1 cellular context compared by ENCODE assay signal in genomic region chr11:47406896-47407745, GRCh38.
A peak's percentile ranks its signal among the peaks of the same experiment; 100 is the strongest.
TF ChIP-seq lines count a peak whose summit lies in the region.

No MANE protein-coding gene starts in this region.

TF ChIP-seq in K562, 482 proteins besides CTCF, POLR2A, EP300 and RAD21 (continues in another document):
- peak; percentile 52; the same call in 1 of the 2 replicates for TF ChIP-seq ZBTB33 (CRISPR knock-in tag; IDR thresholded peaks at IDR 0.05)
- TF ChIP-seq POLR2G (IDR thresholded peaks at IDR 0.05; ENCODE audit: low read depth, low read length) = no peak
- TF ChIP-seq CEBPG (CRISPR knock-in tag; IDR thresholded peaks at IDR 0.05) = peak; percentile 59
- peak; percentile 39 to 67; a peak in 2 of 4 replicates for TF ChIP-seq CEBPG (tag; conservative IDR thresholded peaks at IDR 0.05 in 1 of 2, IDR thresholded peaks at IDR 0.05 in 1 of 2)
- TF ChIP-seq ZNF586 (CRISPR knock-in tag; conservative IDR thresholded peaks at IDR 0.05) = no peak
- TF ChIP-seq ZNF316 (IDR thresholded peaks at IDR 0.05) = peak; percentile 96
- TF ChIP-seq HEY1 (CRISPR knock-in tag; IDR thresholded peaks at IDR 0.05; ENCODE audit: borderline replicate concordance) = no peak
- peak; percentile 78 for TF ChIP-seq MAFG (tag; conservative IDR thresholded peaks at IDR 0.05)
- 0 out of 2 replicates have a peak, but pooled peaks have one; percentile 10 for TF ChIP-seq NFRKB (IDR thresholded peaks at IDR 0.05; ENCODE audit: low read depth)
- no peak for TF ChIP-seq SETDB1 (IDR thresholded peaks at IDR 0.05; ENCODE audit: low read length)
- no peak for TF ChIP-seq OTX1 (CRISPR knock-in tag; IDR thresholded peaks at IDR 0.05)
- no peak for TF ChIP-seq ETS1 (conservative IDR thresholded peaks at IDR 0.05; ENCODE audit: control insufficient read depth, low read depth, low read length)
- no peak for TF ChIP-seq EWSR1 (IDR thresholded peaks at IDR 0.05; ENCODE audit: borderline replicate concordance, low read depth, partially characterized antibody)
- TF ChIP-seq MAFK (IDR thresholded peaks at IDR 0.05; ENCODE audit: low read length) = peak; percentile 71
- no peak for TF ChIP-seq SUPT5H (IDR thresholded peaks at IDR 0.05)
- TF ChIP-seq, protein P1, sequence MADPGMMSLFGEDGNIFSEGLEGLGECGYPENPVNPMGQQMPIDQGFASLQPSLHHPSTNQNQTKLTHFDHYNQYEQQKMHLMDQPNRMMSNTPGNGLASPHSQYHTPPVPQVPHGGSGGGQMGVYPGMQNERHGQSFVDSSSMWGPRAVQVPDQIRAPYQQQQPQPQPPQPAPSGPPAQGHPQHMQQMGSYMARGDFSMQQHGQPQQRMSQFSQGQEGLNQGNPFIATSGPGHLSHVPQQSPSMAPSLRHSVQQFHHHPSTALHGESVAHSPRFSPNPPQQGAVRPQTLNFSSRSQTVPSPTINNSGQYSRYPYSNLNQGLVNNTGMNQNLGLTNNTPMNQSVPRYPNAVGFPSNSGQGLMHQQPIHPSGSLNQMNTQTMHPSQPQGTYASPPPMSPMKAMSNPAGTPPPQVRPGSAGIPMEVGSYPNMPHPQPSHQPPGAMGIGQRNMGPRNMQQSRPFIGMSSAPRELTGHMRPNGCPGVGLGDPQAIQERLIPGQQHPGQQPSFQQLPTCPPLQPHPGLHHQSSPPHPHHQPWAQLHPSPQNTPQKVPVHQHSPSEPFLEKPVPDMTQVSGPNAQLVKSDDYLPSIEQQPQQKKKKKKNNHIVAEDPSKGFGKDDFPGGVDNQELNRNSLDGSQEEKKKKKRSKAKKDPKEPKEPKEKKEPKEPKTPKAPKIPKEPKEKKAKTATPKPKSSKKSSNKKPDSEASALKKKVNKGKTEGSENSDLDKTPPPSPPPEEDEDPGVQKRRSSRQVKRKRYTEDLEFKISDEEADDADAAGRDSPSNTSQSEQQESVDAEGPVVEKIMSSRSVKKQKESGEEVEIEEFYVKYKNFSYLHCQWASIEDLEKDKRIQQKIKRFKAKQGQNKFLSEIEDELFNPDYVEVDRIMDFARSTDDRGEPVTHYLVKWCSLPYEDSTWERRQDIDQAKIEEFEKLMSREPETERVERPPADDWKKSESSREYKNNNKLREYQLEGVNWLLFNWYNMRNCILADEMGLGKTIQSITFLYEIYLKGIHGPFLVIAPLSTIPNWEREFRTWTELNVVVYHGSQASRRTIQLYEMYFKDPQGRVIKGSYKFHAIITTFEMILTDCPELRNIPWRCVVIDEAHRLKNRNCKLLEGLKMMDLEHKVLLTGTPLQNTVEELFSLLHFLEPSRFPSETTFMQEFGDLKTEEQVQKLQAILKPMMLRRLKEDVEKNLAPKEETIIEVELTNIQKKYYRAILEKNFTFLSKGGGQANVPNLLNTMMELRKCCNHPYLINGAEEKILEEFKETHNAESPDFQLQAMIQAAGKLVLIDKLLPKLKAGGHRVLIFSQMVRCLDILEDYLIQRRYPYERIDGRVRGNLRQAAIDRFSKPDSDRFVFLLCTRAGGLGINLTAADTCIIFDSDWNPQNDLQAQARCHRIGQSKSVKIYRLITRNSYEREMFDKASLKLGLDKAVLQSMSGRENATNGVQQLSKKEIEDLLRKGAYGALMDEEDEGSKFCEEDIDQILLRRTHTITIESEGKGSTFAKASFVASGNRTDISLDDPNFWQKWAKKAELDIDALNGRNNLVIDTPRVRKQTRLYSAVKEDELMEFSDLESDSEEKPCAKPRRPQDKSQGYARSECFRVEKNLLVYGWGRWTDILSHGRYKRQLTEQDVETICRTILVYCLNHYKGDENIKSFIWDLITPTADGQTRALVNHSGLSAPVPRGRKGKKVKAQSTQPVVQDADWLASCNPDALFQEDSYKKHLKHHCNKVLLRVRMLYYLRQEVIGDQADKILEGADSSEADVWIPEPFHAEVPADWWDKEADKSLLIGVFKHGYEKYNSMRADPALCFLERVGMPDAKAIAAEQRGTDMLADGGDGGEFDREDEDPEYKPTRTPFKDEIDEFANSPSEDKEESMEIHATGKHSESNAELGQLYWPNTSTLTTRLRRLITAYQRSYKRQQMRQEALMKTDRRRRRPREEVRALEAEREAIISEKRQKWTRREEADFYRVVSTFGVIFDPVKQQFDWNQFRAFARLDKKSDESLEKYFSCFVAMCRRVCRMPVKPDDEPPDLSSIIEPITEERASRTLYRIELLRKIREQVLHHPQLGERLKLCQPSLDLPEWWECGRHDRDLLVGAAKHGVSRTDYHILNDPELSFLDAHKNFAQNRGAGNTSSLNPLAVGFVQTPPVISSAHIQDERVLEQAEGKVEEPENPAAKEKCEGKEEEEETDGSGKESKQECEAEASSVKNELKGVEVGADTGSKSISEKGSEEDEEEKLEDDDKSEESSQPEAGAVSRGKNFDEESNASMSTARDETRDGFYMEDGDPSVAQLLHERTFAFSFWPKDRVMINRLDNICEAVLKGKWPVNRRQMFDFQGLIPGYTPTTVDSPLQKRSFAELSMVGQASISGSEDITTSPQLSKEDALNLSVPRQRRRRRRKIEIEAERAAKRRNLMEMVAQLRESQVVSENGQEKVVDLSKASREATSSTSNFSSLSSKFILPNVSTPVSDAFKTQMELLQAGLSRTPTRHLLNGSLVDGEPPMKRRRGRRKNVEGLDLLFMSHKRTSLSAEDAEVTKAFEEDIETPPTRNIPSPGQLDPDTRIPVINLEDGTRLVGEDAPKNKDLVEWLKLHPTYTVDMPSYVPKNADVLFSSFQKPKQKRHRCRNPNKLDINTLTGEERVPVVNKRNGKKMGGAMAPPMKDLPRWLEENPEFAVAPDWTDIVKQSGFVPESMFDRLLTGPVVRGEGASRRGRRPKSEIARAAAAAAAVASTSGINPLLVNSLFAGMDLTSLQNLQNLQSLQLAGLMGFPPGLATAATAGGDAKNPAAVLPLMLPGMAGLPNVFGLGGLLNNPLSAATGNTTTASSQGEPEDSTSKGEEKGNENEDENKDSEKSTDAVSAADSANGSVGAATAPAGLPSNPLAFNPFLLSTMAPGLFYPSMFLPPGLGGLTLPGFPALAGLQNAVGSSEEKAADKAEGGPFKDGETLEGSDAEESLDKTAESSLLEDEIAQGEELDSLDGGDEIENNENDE (IDR thresholded peaks at IDR 0.05; ENCODE audit: low read depth, low read length) = no peak
- TF ChIP-seq ZNF165 (CRISPR knock-in tag; IDR thresholded peaks at IDR 0.05; ENCODE audit: borderline replicate concordance) = no peak
- no peak for TF ChIP-seq PRPF4 (IDR thresholded peaks at IDR 0.05; ENCODE audit: insufficient read depth, low read depth, low read length, poor library complexity, severe bottlenecking)
- peak; percentile 32 for TF ChIP-seq KDM5B (IDR thresholded peaks at IDR 0.05; ENCODE audit: insufficient replicate concordance, low read depth, low read length)
- no peak for TF ChIP-seq KAT8 (IDR thresholded peaks at IDR 0.05; ENCODE audit: low read depth)
- peak; percentile 65 for TF ChIP-seq TEAD4 (IDR thresholded peaks at IDR 0.05; ENCODE audit: low read length)
- no peak for TF ChIP-seq TEAD4 (CRISPR knock-in tag; IDR thresholded peaks at IDR 0.05; ENCODE audit: borderline replicate concordance)
- TF ChIP-seq ZNF395 (CRISPR knock-in tag; IDR thresholded peaks at IDR 0.05) = 0 out of 2 replicates have a peak, but pooled peaks have one; percentile 12
- TF ChIP-seq PML (IDR thresholded peaks at IDR 0.05; ENCODE audit: low read length) = no peak; the same call in 1 of the 2 replicates
- TF ChIP-seq C11orf30 (IDR thresholded peaks at IDR 0.05; ENCODE audit: low read depth) = peak; percentile 94
- no peak for TF ChIP-seq ZBTB34 (CRISPR knock-in tag; IDR thresholded peaks at IDR 0.05)
- TF ChIP-seq ZBTB40 (IDR thresholded peaks at IDR 0.05) = no peak
- TF ChIP-seq ZBTB40 (CRISPR knock-in tag; IDR thresholded peaks at IDR 0.05) = no peak
- 0 out of 4 replicates have a peak, but pooled peaks of 1 of the 2 experiments have one; percentile 22 for TF ChIP-seq ARNT (IDR thresholded peaks at IDR 0.05)
- 0 out of 2 replicates have a peak, but pooled peaks have one; percentile 29 for TF ChIP-seq ZNF12 (CRISPR knock-in tag; IDR thresholded peaks at IDR 0.05)
